Comparison of ENCODE assay signal across 11 cellular contexts in the genomic region with DNA sequence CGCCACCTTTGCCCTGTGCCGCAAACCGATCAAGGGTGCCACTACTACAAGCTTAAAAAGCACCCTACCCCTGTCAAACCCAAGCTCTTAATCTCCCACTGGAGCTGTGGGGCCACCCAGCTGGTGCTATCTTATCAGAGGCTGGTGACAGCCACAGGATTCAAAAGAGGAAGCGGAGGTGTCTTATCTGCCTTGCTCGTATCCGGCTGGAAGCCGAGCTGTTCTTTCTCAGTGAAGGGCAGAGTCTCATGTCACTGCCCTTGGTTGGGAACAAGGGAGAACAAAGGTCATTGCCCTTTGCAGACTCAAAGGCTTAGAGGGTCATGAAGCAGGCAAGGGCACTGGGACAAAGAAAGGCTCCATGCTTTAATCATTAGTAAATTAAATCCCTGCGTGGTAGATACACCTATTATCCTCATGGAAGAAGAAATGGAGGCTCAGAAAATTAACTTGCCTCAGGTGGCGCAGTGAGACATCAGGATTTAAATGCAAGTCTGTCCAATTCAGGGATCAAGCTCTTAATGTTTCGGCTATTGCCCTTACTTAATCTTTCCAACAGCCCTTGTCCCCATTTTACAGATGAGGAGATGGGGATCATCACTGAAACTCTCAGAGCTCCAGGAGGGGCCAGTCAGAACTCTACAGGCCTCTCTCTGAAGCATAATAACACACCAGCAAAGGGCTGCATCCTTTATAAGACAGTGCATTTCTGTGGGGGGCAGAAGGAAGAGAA.
DNase-seq lines count a peak whose midpoint lies in the region; ATAC-seq and TF ChIP-seq lines count a peak whose summit lies in the region.
"Had no signal": no experiment of that assay in that cellular context is flagged by ENCODE, and none has a peak within 500 bp of the region (broad histone marks: within the 10 kb centered on the region; RNA-seq: fewer than 3 reads in every experiment).

No MANE protein-coding gene starts in this region.

- H4K5ac ChIP-seq in mesendoderm (ENCODE audit: low read length): no peak overlapping the region

- no peak overlapping the region for H4K8ac ChIP-seq in mesendoderm (ENCODE audit: low read depth, low read length)

- H3K4me1 Mint-ChIP-seq in CD14-positive monocyte: peaks cover 18% of the 10 kb centered on the region

- H3K4ac ChIP-seq in mesendoderm (ENCODE audit: low read depth, low read length): no peak overlapping the region

- H3K4me3 ChIP-seq in mesendoderm (ENCODE audit: low read length): no peak overlapping the region

- H3K27ac Mint-ChIP-seq in CD14-positive monocyte: peak overlapping the region in 1 of 7 donors; percentile 54
- H3K27ac Mint-ChIP-seq: T-helper 1 cell treated with Interleukin-12 subunit alpha and Interleukin-12 subunit beta and Interleukin-4 antibody, amounts not matched to agents 30 μg/mL and 1 μg/mL, for 36 hours had no signal

- no peak overlapping the region for H2BK120ac ChIP-seq in mesendoderm (ENCODE audit: low read depth, low read length)

- H3K36me3 Mint-ChIP-seq in CD14-positive monocyte: peaks cover 0 to 2% of the 10 kb centered on the region in 2 donors

- no peak overlapping the region for H3K27ac ChIP-seq in mesendoderm (ENCODE audit: low read depth, low read length)

- H3K79me2 ChIP-seq in mesendoderm (ENCODE audit: control insufficient read depth, insufficient read depth, low read length): no peaks in the 10 kb centered on the region

- intact Hi-C loops in CD14-positive monocyte (cut with micrococcal nuclease): no loop called here

- peaks cover 2% of the 10 kb centered on the region for H3K4me1 ChIP-seq in mesendoderm (ENCODE audit: control insufficient read depth, low read depth, low read length)

- no peak overlapping the region for H3K56ac ChIP-seq in mesendoderm (ENCODE audit: low read length)

- TF ChIP-seq POLR2A in GM18505 (IDR thresholded peaks at IDR 0.05; ENCODE audit: borderline replicate concordance, extremely low read depth, insufficient read depth, insufficient read length): no peak

- H2BK5ac ChIP-seq in mesendoderm (ENCODE audit: low read length): no peak overlapping the region

- TF ChIP-seq CTCF in CD14-positive monocyte (IDR thresholded peaks at IDR 0.05): no peak

- H3K18ac ChIP-seq in mesendoderm (ENCODE audit: low read length): no peak overlapping the region

- no peaks in the 10 kb centered on the region for H3K27me3 ChIP-seq in mesendoderm (ENCODE audit: insufficient read depth, low read length, poor library complexity)

- no peak overlapping the region for H3K4me2 ChIP-seq in mesendoderm (ENCODE audit: low read length)

- DNase-seq in SKM-1 (lab: John Stamatoyannopoulos, UW; ENCODE audit: unreplicated experiment): peak; percentile 59
- peak; percentile 85 for DNase-seq in mesendoderm
- DNase-seq in NCI-H526 treated with DMSO at 0.1 percent for 48 hours (lab: John Stamatoyannopoulos, UW): no peak
- DNase-seq in NCI-H524 treated with DMSO at 0.1 percent for 48 hours (lab: John Stamatoyannopoulos, UW): no peak
- DNase-seq in CD14-positive monocyte (ENCODE audit: low spot score): no peak
- DNase-seq: cerebellar nuclear complex, KG1 had no signal

- no peaks in the 10 kb centered on the region for H3K79me1 ChIP-seq in mesendoderm (ENCODE audit: low read length)

- peak; percentile 74 for ATAC-seq in GM18505 (IDR thresholded peaks at IDR 0.05; ENCODE audit: unreplicated experiment)
- peak; percentile 60 for ATAC-seq in HG02623 (IDR thresholded peaks at IDR 0.05; ENCODE audit: unreplicated experiment)
- ATAC-seq in HG02970 (IDR thresholded peaks at IDR 0.05; ENCODE audit: low FRiP score, unreplicated experiment): no peak

- no peaks in the 10 kb centered on the region for H3K36me3 ChIP-seq in mesendoderm (ENCODE audit: control insufficient read depth, insufficient read depth, low read length)

- H2BK15ac ChIP-seq in mesendoderm (replicated peaks; ENCODE audit: low read depth): no peak overlapping the region

- H3K9me3 Mint-ChIP-seq in CD14-positive monocyte: peaks cover 19 to 27% (median 25%) of the 10 kb centered on the region in 7 donors

- no peak overlapping the region for H2AK5ac ChIP-seq in mesendoderm (ENCODE audit: low read length)

- H3K27me3 Mint-ChIP-seq in CD14-positive monocyte (ENCODE audit: low read depth in 3 of 3): peaks cover 5 to 8% (median 5%) of the 10 kb centered on the region in 3 donors

- H3K4me3 Mint-ChIP-seq in CD14-positive monocyte: peak overlapping the region in 1 of 2 donors; percentile 31
- H3K4me3 Mint-ChIP-seq: T-helper 1 cell treated with Interleukin-12 subunit alpha and Interleukin-12 subunit beta and Interleukin-4 antibody, amounts not matched to agents 30 μg/mL and 1 μg/mL, for 36 hours had no signal

- no peak overlapping the region for H3K23ac ChIP-seq in mesendoderm (ENCODE audit: low read length)

- no peak overlapping the region for H3K9ac ChIP-seq in mesendoderm (ENCODE audit: low read length)

- WGBS in mesendoderm (ENCODE audit: extremely low coverage, insufficient coverage, low lambda C conversion rate): no CpG with 5 or more reads among the region's 10 CpGs

Comparison
In these comparisons a context has a peak if more than half of its experiments do, and no peak if none do; other contexts are left out.
1. DNase-seq: peak in SKM-1 (single experiment) and mesendoderm (single experiment); none in NCI-H526 treated with DMSO at 0.1 percent for 48 hours (single experiment), NCI-H524 treated with DMSO at 0.1 percent for 48 hours (single experiment) and CD14-positive monocyte (single experiment).